ENCODE assay signal across 24 cellular contexts in genomic region chr16:80462902-80463301, GRCh38.
DNase-seq lines count a peak whose midpoint lies in the region; ATAC-seq and TF ChIP-seq lines count a peak whose summit lies in the region.
"Had no signal": no experiment of that assay in that cellular context is flagged by ENCODE, and none has a peak within 500 bp of the region (broad histone marks: within the 10 kb centered on the region; RNA-seq: fewer than 3 reads in every experiment).

No MANE protein-coding gene starts in this region.

- H3K27ac Mint-ChIP-seq in Calu3 (ENCODE audit: unreplicated experiment) (no peak overlapping the region), H9 (no peak overlapping the region)
- H3K27ac Mint-ChIP-seq: CD4-positive, CD25-positive, alpha-beta regulatory T cell had no signal

- H3K23ac ChIP-seq in H9 (ENCODE audit: insufficient read length, low read depth, low read length), result no peak overlapping the region

- CTCF ChIA-PET in Calu3 (lab: Charles Lee), result no interaction called here

- TF ChIP-seq CTCF in Calu3 (IDR thresholded peaks at IDR 0.05; ENCODE audit: unreplicated experiment) (no peak), VCaP (conservative IDR thresholded peaks at IDR 0.05) (no peak), right lobe of liver (IDR thresholded peaks at IDR 0.05) (no peak), stomach (IDR thresholded peaks at IDR 0.05) (no peak), H9 (conservative IDR thresholded peaks at IDR 0.05) (no peak)

- no peaks in the 10 kb centered on the region for H4K20me1 ChIP-seq in H9 (ENCODE audit: control insufficient read depth, insufficient read depth, insufficient read length)
- H4K20me1 ChIP-seq: BLaER1 had no signal

- no peak overlapping the region for H4K8ac ChIP-seq in H9 (replicated peaks; ENCODE audit: insufficient read length, low read depth, low read length)

- H3K14ac ChIP-seq in H9 (ENCODE audit: insufficient read depth, low read length), result no peak overlapping the region

- intact Hi-C loops in Calu3 (cut with micrococcal nuclease; ENCODE audit: unreplicated experiment), result loop anchor here (10.0 kb wide), 2 partner anchors 378 to 468 kb away; no protein-coding TSS in a partner anchor
- intact Hi-C loops in right lobe of liver (cut with DNase I), result no loop called here
- intact Hi-C loops in stomach (cut with DNase I; ENCODE audit: low total_unique reads), result no loop called here

- no peak overlapping the region for H4K91ac ChIP-seq in H9 (ENCODE audit: insufficient read length, low read depth, low read length)

- H3K27ac ChIP-seq in VCaP, result peak overlapping the region; percentile 78
- H3K27ac ChIP-seq in right lobe of liver, result peak overlapping the region; percentile 17 to 67 (median 35)
- H3K27ac ChIP-seq in stomach, result no peak overlapping the region
- no peak overlapping the region for H3K27ac ChIP-seq in H9 (ENCODE audit: insufficient read length, low read depth, low read length)
- H3K27ac ChIP-seq: BLaER1, PC-9, SJCRH30 had no signal

- H3K9me3 ChIP-seq in right lobe of liver (no peaks in the 10 kb centered on the region), stomach (no peaks in the 10 kb centered on the region), H9 (ENCODE audit: control insufficient read depth, low read depth, low read length) (no peaks in the 10 kb centered on the region)
- H3K9me3 ChIP-seq: BLaER1, SJCRH30 had no signal

- H3K36me3 ChIP-seq in right lobe of liver, result no peaks in the 10 kb centered on the region
- no peaks in the 10 kb centered on the region for H3K36me3 ChIP-seq in stomach
- H3K36me3 ChIP-seq: BLaER1, SJCRH30 had no signal

- no peaks in the 10 kb centered on the region for H3K79me1 ChIP-seq in H9 (ENCODE audit: insufficient read depth, low read depth, low read length, poor library complexity, severe bottlenecking)

- H3K9ac ChIP-seq in H9 (ENCODE audit: extremely low read depth, insufficient read length, low read length), result no peak overlapping the region
- H3K9ac ChIP-seq: BLaER1 had no signal

- H2BK15ac ChIP-seq in H9 (ENCODE audit: low read depth, low read length), result no peak overlapping the region

- H3K56ac ChIP-seq in H9 (ENCODE audit: insufficient read length, low read depth, low read length), result no peak overlapping the region

- H3K4me3 Mint-ChIP-seq in Calu3 (ENCODE audit: low read depth, unreplicated experiment) (no peak overlapping the region), H9 (no peak overlapping the region)
- H3K4me3 Mint-ChIP-seq: CD4-positive, CD25-positive, alpha-beta regulatory T cell had no signal

- no peaks in the 10 kb centered on the region for H3K36me3 Mint-ChIP-seq in Calu3 (ENCODE audit: insufficient read depth, unreplicated experiment)
- H3K36me3 Mint-ChIP-seq in H9 (ENCODE audit: insufficient read depth in 1 of 3, low read depth in 3 of 3), result no peaks in the 10 kb centered on the region
- H3K36me3 Mint-ChIP-seq: CD4-positive, CD25-positive, alpha-beta regulatory T cell had no signal

- H2AK5ac ChIP-seq in H9 (ENCODE audit: insufficient read length, low read length), result no peak overlapping the region

- H2BK120ac ChIP-seq in H9 (ENCODE audit: low read depth, low read length, poor library complexity, severe bottlenecking), result no peak overlapping the region

- H2BK5ac ChIP-seq in H9 (ENCODE audit: insufficient read length, low read length), result no peak overlapping the region

- no peak overlapping the region for H3K4me2 ChIP-seq in H9 (ENCODE audit: insufficient read depth, insufficient read length, low read length)
- H3K4me2 ChIP-seq: BLaER1, PC-9 had no signal

- H3K4ac ChIP-seq in H9 (ENCODE audit: low read depth, low read length), result no peak overlapping the region

- H3K23me2 ChIP-seq in H9 (ENCODE audit: insufficient read length, low read depth, low read length, poor library complexity, severe bottlenecking), result no peaks in the 10 kb centered on the region

- TF ChIP-seq POLR2A in right lobe of liver (IDR thresholded peaks at IDR 0.05) (no peak), stomach (IDR thresholded peaks at IDR 0.05) (no peak)

- H3K27me3 ChIP-seq in right lobe of liver, result no peaks in the 10 kb centered on the region
- H3K27me3 ChIP-seq in stomach, result no peaks in the 10 kb centered on the region
- no peaks in the 10 kb centered on the region for H3K27me3 ChIP-seq in H9 (ENCODE audit: insufficient read depth, low read length)
- H3K27me3 ChIP-seq: BLaER1, SJCRH30 had no signal

- no peak overlapping the region for H3T11ph ChIP-seq in H9 (ENCODE audit: low read length)

- H4K5ac ChIP-seq in H9 (ENCODE audit: insufficient read length, low read depth, low read length), result no peak overlapping the region

- DNase-seq in Calu3 (peak; percentile 6), right lobe of liver (no peak), stomach (peak; percentile 43), hepatic stellate cell (ENCODE audit: low spot score) (no peak), H9 (no peak), NCI-H524 (lab: John Stamatoyannopoulos, UW) (no peak)
- DNase-seq: CD4-positive, CD25-positive, alpha-beta regulatory T cell; DMS79 treated with DMSO at 0.1 percent for 48 hours; GF-D8; Kasumi-1; NCI-H1092 treated with DMSO at 0.1 percent for 48 hours; NCI-H1436; NCI-H187; NCI-H2081 treated with DMSO at 0.1 percent for 48 hours; NCI-H2171 treated with DMSO at 0.1 percent for 48 hours; NCI-H345; NCI-H526 treated with DMSO at 0.1 percent for 48 hours; PC-9; SJCRH30 had no signal

- no peaks in the 10 kb centered on the region for H3K79me2 ChIP-seq in H9 (ENCODE audit: insufficient read depth, low read length)

- TF ChIP-seq EP300 in stomach (IDR thresholded peaks at IDR 0.05), result no peak

- H2BK12ac ChIP-seq in H9 (ENCODE audit: insufficient read length, low read depth, low read length), result no peak overlapping the region

- no peak overlapping the region for H3K4me3 ChIP-seq in right lobe of liver
- no peak overlapping the region for H3K4me3 ChIP-seq in stomach
- H3K4me3 ChIP-seq: BLaER1, K562, PC-9, SJCRH30 had no signal

- H3K27me3 Mint-ChIP-seq in Calu3 (ENCODE audit: unreplicated experiment), result peaks cover 25% of the 10 kb centered on the region
- H3K27me3 Mint-ChIP-seq in H9 (ENCODE audit: low read depth), result peaks cover 30% of the 10 kb centered on the region

- no peak overlapping the region for H3K18ac ChIP-seq in H9 (ENCODE audit: insufficient read length, low read depth, low read length)

- no peak overlapping the region for H2BK20ac ChIP-seq in H9 (ENCODE audit: low read depth, low read length, poor library complexity, severe bottlenecking)

- WGBS in right lobe of liver (ENCODE audit: insufficient coverage, low coverage, low lambda C conversion rate, missing lambda C conversion rate), result 28% methylated on average over 7 of the region's 7 CpGs
- WGBS in stomach, 5 donors, result 29 to 60% (median 40%) methylated on average over 7 of the region's 7 CpGs
- no CpG with 5 or more reads among the region's 7 CpGs for WGBS in H9 (ENCODE audit: extremely low coverage, insufficient read length, low lambda C conversion rate)

- no TSS peak for BruUV-seq in Calu3 (replicated peaks; lab: Mats Ljungman, UMichigan)

- H3K4me1 Mint-ChIP-seq in Calu3 (ENCODE audit: low read depth, unreplicated experiment), result peaks cover 18% of the 10 kb centered on the region
- peaks cover 19 to 20% of the 10 kb centered on the region in 2 experiments for H3K4me1 Mint-ChIP-seq in H9

- no peaks in the 10 kb centered on the region for H3K9me3 Mint-ChIP-seq in Calu3 (ENCODE audit: low read depth, unreplicated experiment)
- H3K9me3 Mint-ChIP-seq in H9, result no peaks in the 10 kb centered on the region; a peak in 1 of 5 replicates

- H3K4me1 ChIP-seq in right lobe of liver (peaks cover 0 to 60% (median 27%) of the 10 kb centered on the region in 4 donors), stomach (peaks cover 0 to 15% (median 10%) of the 10 kb centered on the region in 4 donors), H9 (ENCODE audit: insufficient read depth, low read length) (peaks cover 4% of the 10 kb centered on the region; the same call in 1 of the 2 replicates)
- H3K4me1 ChIP-seq: BLaER1, SJCRH30 had no signal

- ATAC-seq in right lobe of liver, result peak; percentile 4 to 52 (median 24)
- ATAC-seq: K562, Right ventricle myocardium inferior, SK-N-SH treated with all-trans-retinoic acid at 6 μM for 48 hours had no signal

- H2AFZ ChIP-seq in H9 (ENCODE audit: low read length), result no peak overlapping the region
- H2AFZ ChIP-seq: PC-9 had no signal

Comparison
In these comparisons a context has a peak if more than half of its experiments do, and no peak if none do; other contexts are left out.
1. DNase-seq: peak in Calu3 (single experiment) and stomach (single experiment); none in right lobe of liver (0 of 3), hepatic stellate cell (single experiment), H9 (single experiment) and NCI-H524 (0 of 2).
2. H3K27ac ChIP-seq: peak in VCaP (single experiment) and right lobe of liver (3 of 3); none in stomach (0 of 5) and H9 (single experiment).